Comparison of ENCODE assay signal across 7 cellular contexts in genomic region chr14:105886791-105887191, GRCh38.
DNase-seq lines count a peak whose midpoint lies in the region; ATAC-seq and TF ChIP-seq lines count a peak whose summit lies in the region.
"Not testable (repeated sequence)": the region's sequence is repeated elsewhere in the genome, so short reads cannot be mapped to it uniquely, and the experiment has no call there.

No MANE protein-coding gene starts in this region.

- H3K9me3 ChIP-seq in T-helper 17 cell (ENCODE audit: control insufficient read depth, low read length, poor library complexity, severe bottlenecking); right lobe of liver; tibial artery: not testable (repeated sequence)

- no CpG with 5 or more reads among the region's 4 CpGs for WGBS in right lobe of liver (ENCODE audit: insufficient coverage, low coverage, low lambda C conversion rate, missing lambda C conversion rate)

- not testable (repeated sequence) for H3K27me3 ChIP-seq in right lobe of liver, tibial artery

- H3K9me3 Mint-ChIP-seq in chondrocyte (ENCODE audit: low read depth), result peaks cover 29% of the 10 kb centered on the region
- peaks cover 12% of the 10 kb centered on the region for H3K9me3 Mint-ChIP-seq in osteocyte (ENCODE audit: unreplicated experiment)

- not testable (repeated sequence) for H3K4me3 ChIP-seq in right lobe of liver, tibial artery

- intact Hi-C loops in cardiac septum (cut with DNase I); right lobe of liver (cut with DNase I); tibial artery (cut with DNase I; ENCODE audit: low total_unique reads): not testable (repeated sequence)

- TF ChIP-seq CTCF in chondrocyte (IDR thresholded peaks at IDR 0.05); right lobe of liver (IDR thresholded peaks at IDR 0.05); osteocyte (IDR thresholded peaks at IDR 0.05); tibial artery (IDR thresholded peaks at IDR 0.05): not testable (repeated sequence)

- ATAC-seq in T-helper 17 cell, right lobe of liver: not testable (repeated sequence)

- not testable (repeated sequence) for H3K4me3 Mint-ChIP-seq in T-helper 17 cell; chondrocyte (ENCODE audit: unreplicated experiment); osteocyte (ENCODE audit: unreplicated experiment)

- H3K27me3 Mint-ChIP-seq in T-helper 17 cell, result peaks cover 39% of the 10 kb centered on the region
- not testable (repeated sequence) for H3K27me3 Mint-ChIP-seq in chondrocyte (ENCODE audit: low read depth); osteocyte (ENCODE audit: unreplicated experiment)

- H3K27ac ChIP-seq in right lobe of liver, tibial artery: not testable (repeated sequence)

- not testable (repeated sequence) for H3K36me3 ChIP-seq in right lobe of liver, tibial artery

- H3K36me3 Mint-ChIP-seq in T-helper 17 cell (ENCODE audit: low read depth); chondrocyte (ENCODE audit: low read depth); osteocyte (ENCODE audit: unreplicated experiment): not testable (repeated sequence)

- not testable (repeated sequence) for H3K4me1 ChIP-seq in right lobe of liver, tibial artery

- TF ChIP-seq POLR2A in right lobe of liver (IDR thresholded peaks at IDR 0.05), result not testable (repeated sequence)

- peak in 2 of 3 donors; percentile 2 to 5 for DNase-seq in T-helper 17 cell
- DNase-seq in activated CD8-positive, alpha-beta memory T cell treated with anti-CD3 and anti-CD28 coated beads, Interleukin-2, amount 50 U/mL, for 48 hours, result peak; percentile 36
- DNase-seq in chondrocyte (ENCODE audit: low spot score), result peak; percentile 55
- peak; percentile 58 for DNase-seq in cardiac septum (ENCODE audit: low spot score)
- peak; percentile 4 to 35 (median 23) for DNase-seq in right lobe of liver
- DNase-seq in osteocyte (ENCODE audit: extremely low spot score, unreplicated experiment), result peak; percentile 77
- DNase-seq in tibial artery, result peak; percentile 10 to 31

- not testable (repeated sequence) for H3K27ac Mint-ChIP-seq in T-helper 17 cell; chondrocyte (ENCODE audit: unreplicated experiment); osteocyte (ENCODE audit: unreplicated experiment)

- H3K4me1 Mint-ChIP-seq in T-helper 17 cell; chondrocyte (ENCODE audit: low read depth); osteocyte (ENCODE audit: unreplicated experiment): not testable (repeated sequence)

Comparison
In these comparisons a context has a peak if more than half of its experiments do, and no peak if none do; other contexts are left out.
1. DNase-seq: peak in every context shown above with its lines; median percentile 77 in osteocyte; 58 in cardiac septum; 55 in chondrocyte; 36 in activated CD8-positive, alpha-beta memory T cell treated with anti-CD3 and anti-CD28 coated beads, Interleukin-2, amount 50 U/mL, for 48 hours; 23 in right lobe of liver; 20 in tibial artery; 4 in T-helper 17 cell.